In the genomic region with DNA sequence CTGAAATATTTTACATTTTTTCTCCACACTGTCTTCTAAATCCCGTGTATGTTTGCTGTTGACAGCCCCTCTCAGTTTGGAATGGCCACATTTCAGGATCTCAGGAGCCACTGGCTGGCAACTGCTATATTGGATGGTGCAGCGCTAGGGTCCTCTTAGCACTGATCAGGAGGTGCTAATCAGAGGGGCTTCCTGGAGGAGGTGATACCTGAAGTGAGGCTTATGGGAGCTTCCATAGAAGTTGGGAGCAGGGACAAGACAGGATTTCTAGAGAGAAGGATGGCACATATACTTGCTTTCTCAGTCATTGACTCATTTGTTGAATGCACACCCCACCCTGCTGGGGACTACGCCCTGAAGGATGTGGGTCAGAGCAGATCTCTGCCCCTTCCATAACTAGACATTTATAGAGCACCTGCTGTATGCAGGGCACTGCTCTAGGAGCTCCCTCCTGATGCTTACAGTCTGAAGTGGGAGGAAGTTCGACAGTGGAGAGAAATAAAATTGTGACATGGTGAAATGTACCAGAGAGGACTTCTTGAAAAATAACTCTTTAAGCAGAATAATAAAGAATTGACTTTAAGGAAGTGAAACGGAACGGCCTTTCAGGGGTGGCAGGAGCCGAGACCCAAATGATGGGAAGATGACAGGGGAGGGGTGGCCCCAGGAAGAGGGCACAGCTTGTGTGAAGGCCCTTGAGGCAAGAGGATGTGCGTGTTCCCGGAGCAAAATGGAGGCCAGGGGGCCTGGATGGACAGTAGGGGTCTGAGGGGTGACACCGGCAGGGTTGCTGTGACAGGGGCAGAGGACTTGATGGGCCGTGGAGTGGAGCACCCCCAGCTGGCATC, we compare ENCODE assay signal across 1 cellular context.
TF ChIP-seq lines count a peak whose summit lies in the region.

No MANE protein-coding gene starts in this region.

TF ChIP-seq in GM23338, 12 proteins besides CTCF, POLR2A, EP300 and RAD21:
- TF ChIP-seq NANOG (IDR thresholded peaks at IDR 0.05; ENCODE audit: borderline replicate concordance) (no peak), STAT1 (IDR thresholded peaks at IDR 0.05; ENCODE audit: unreplicated experiment) (no peak)
